Comparison of ENCODE assay signal across 1 cellular context in genomic region chr1:224744521-224744920, GRCh38.
A peak's percentile ranks its signal among the peaks of the same experiment; 100 is the strongest.
TF ChIP-seq lines count a peak whose summit lies in the region.

No MANE protein-coding gene starts in this region.

TF ChIP-seq in GM12878, 131 proteins besides CTCF, POLR2A, EP300 and RAD21 (continued from another document):
- TF ChIP-seq ZBTB40 (IDR thresholded peaks at IDR 0.05; ENCODE audit: borderline replicate concordance) (no peak), NR2C1 (IDR thresholded peaks at IDR 0.05) (no peak), HSF1 (IDR thresholded peaks at IDR 0.05; ENCODE audit: low read depth, low read length) (no peak), IKZF1 (conservative IDR thresholded peaks at IDR 0.05) (peak; percentile 62; the same call in 1 of the 2 replicates), NR2F1 (conservative IDR thresholded peaks at IDR 0.05) (peak; percentile 60; the same call in 1 of the 2 replicates), CREM (IDR thresholded peaks at IDR 0.05; ENCODE audit: low read depth) (no peak)
